ENCODE assay signal across 1 cellular context in genomic region chr4:74942251-74942917, GRCh38.
TF ChIP-seq lines count a peak whose summit lies in the region.

No MANE protein-coding gene starts in this region.

TF ChIP-seq in GM23338, 12 proteins besides CTCF, POLR2A, EP300 and RAD21 (continued from another document):
- TF ChIP-seq ZNF114 (CRISPR knock-in tag; IDR thresholded peaks at IDR 0.05) = no peak
